8 cellular contexts compared by ENCODE assay signal in the genomic region with DNA sequence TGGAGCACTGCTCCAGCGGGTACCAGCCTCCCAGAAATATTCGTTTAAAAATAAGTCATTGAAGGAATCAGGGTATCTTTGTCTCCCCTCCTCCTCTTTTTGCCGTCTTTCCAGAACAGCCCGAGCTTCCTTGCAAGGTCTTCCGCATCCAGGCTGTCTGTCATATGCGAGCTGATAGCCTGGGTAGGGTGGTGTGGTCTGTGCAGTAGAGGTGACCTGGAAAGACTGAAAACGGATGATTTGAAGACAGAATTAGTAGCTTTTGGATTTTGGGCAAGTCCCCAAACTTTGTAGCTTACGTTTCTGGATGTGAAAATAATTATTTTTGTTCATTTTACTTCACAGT. TPM values are rescaled to one million over a fixed set of nuclear protein-coding genes. Genes with fewer than 3 reads are reported as not detected.
DNase-seq lines count a peak whose midpoint lies in the region; ATAC-seq and TF ChIP-seq lines count a peak whose summit lies in the region.

No MANE protein-coding gene starts in this region.

- intact Hi-C loops in right cardiac atrium (cut with DNase I), result no loop called here

- H3K4me3 ChIP-seq in WERI-Rb-1 (ENCODE audit: low read depth, low read length) (peak overlapping the region; percentile 74), right cardiac atrium (ENCODE audit: low read length) (peak overlapping the region; percentile 93), skin epidermis (peak overlapping the region; percentile 53 to 85 (median 64))

- no peaks in the 10 kb centered on the region for H3K9me3 ChIP-seq in WERI-Rb-1 (ENCODE audit: severe bottlenecking)
- no peaks in the 10 kb centered on the region for H3K9me3 ChIP-seq in right cardiac atrium (ENCODE audit: control insufficient read depth, low read length)

- DNase-seq in WERI-Rb-1, result no peak
- DNase-seq in right cardiac atrium, result no peak
- no peak for DNase-seq in HK-2 (ENCODE audit: unreplicated experiment)
- DNase-seq in COR-L47 (lab: John Stamatoyannopoulos, UW), result no peak
- DNase-seq in HuH-7 (ENCODE audit: low spot score), result no peak

- no peaks in the 10 kb centered on the region for H3K4me1 ChIP-seq in right cardiac atrium (ENCODE audit: control insufficient read depth, insufficient read depth, low read length)

- peak overlapping the region; percentile 63 for H3K27ac ChIP-seq in WERI-Rb-1
- no peak overlapping the region for H3K27ac ChIP-seq in right cardiac atrium (ENCODE audit: low read length)
- peak overlapping the region in 18 of 21 experiments; percentile 28 to 88 (median 80) for H3K27ac ChIP-seq in skin epidermis

- ATAC-seq in GM18502 (IDR thresholded peaks at IDR 0.05; ENCODE audit: poor library complexity, unreplicated experiment) (peak; percentile 12), HG02981 (IDR thresholded peaks at IDR 0.05; ENCODE audit: unreplicated experiment) (peak; percentile 4), right cardiac atrium (peak in 1 of 2 donors; percentile 15)

- H3K36me3 ChIP-seq in WERI-Rb-1, result no peaks in the 10 kb centered on the region

- no peak for TF ChIP-seq CTCF in WERI-Rb-1 (IDR thresholded peaks at IDR 0.05; ENCODE audit: low read depth, low read length)

- under 1% methylated on average over 8 of the region's 8 CpGs for WGBS in right cardiac atrium

- no peaks in the 10 kb centered on the region for H3K27me3 ChIP-seq in WERI-Rb-1 (ENCODE audit: insufficient read depth, low read depth, severe bottlenecking)
- H3K27me3 ChIP-seq in right cardiac atrium (ENCODE audit: control insufficient read depth, insufficient read depth), result no peaks in the 10 kb centered on the region

RNA-seq across cellular contexts. Expression of a gene that starts 0.5 kb away (rescaled TPM):
- total RNA-seq in right cardiac atrium, result 10 to 100 TPM; 14.3 to 23.0 (median 22.0) TPM
- 6.4 TPM for polyA plus RNA-seq in right cardiac atrium

RNA-seq across cellular contexts. Expression of a gene that starts 6.4 kb away (rescaled TPM):
- not detected for total RNA-seq in right cardiac atrium
- polyA plus RNA-seq in right cardiac atrium, result not detected
